13 cellular contexts compared by ENCODE assay signal in the genomic region with DNA sequence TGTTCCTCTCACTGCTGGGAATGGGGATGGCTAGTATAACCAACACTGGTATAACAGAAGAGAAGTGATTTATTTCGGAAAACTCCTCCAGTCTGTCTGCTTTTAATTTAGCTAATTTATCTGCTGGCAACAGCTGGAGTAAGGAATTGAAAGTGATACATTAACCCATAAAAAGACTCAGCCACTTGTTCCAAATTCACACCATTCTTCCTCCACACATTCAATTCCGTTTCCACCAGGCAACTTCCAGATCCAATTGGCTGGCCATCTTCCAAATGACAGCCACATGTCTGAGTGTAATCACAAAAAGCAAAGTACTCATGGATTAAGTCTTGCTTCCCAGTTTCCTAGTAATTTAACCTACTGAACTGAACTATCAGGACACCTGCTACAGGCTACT.
DNase-seq lines count a peak whose midpoint lies in the region; ATAC-seq and TF ChIP-seq lines count a peak whose summit lies in the region.
"Had no signal": no experiment of that assay in that cellular context is flagged by ENCODE, and none has a peak within 500 bp of the region (broad histone marks: within the 10 kb centered on the region; RNA-seq: fewer than 3 reads in every experiment).

No MANE protein-coding gene starts in this region.

- no peaks in the 10 kb centered on the region for H3K27me3 ChIP-seq in CD4-positive, alpha-beta T cell (ENCODE audit: control insufficient read depth, insufficient read depth, low read length)
- H3K27me3 ChIP-seq: BLaER1 had no signal

- POLR2A ChIA-PET in CD4-positive, alpha-beta T cell (lab: Charles Lee): no interaction called here

- intact Hi-C loops in CD4-positive, alpha-beta T cell (cut with DNase I, micrococcal nuclease): no loop called here

- no peak overlapping the region for H3K4me3 Mint-ChIP-seq in CD4-positive, alpha-beta T cell
- H3K4me3 Mint-ChIP-seq in T-helper 2 cell treated with Interferon-gamma antibody and Interleukin-4, amounts not matched to agents 5 μg/mL and 100 μg/mL, for 36 hours: no peak overlapping the region

- TF ChIP-seq CTCF in CD4-positive, alpha-beta T cell (IDR thresholded peaks at IDR 0.05): no peak

- no peaks in the 10 kb centered on the region for H3K9me3 Mint-ChIP-seq in CD4-positive, alpha-beta T cell
- H3K9me3 Mint-ChIP-seq in T-helper 2 cell treated with Interferon-gamma antibody and Interleukin-4, amounts not matched to agents 5 μg/mL and 100 μg/mL, for 36 hours: no peaks in the 10 kb centered on the region

- CTCF ChIA-PET in CD4-positive, alpha-beta T cell (lab: Charles Lee): no interaction called here

- no peaks in the 10 kb centered on the region for H3K4me1 Mint-ChIP-seq in CD4-positive, alpha-beta T cell (ENCODE audit: low read depth)
- no peaks in the 10 kb centered on the region for H3K4me1 Mint-ChIP-seq in T-helper 2 cell treated with Interferon-gamma antibody and Interleukin-4, amounts not matched to agents 5 μg/mL and 100 μg/mL, for 36 hours (ENCODE audit: low read depth)

- ATAC-seq in CD4-positive, alpha-beta T cell (ENCODE audit: poor library complexity): no peak
- ATAC-seq: HCT116, K562, PC-3 had no signal

- H3K9me3 ChIP-seq in CD4-positive, alpha-beta T cell (ENCODE audit: control insufficient read depth, low read length): no peaks in the 10 kb centered on the region
- H3K9me3 ChIP-seq: BLaER1 had no signal

- no peak overlapping the region for H3K27ac Mint-ChIP-seq in CD4-positive, alpha-beta T cell
- no peak overlapping the region for H3K27ac Mint-ChIP-seq in T-helper 2 cell treated with Interferon-gamma antibody and Interleukin-4, amounts not matched to agents 5 μg/mL and 100 μg/mL, for 36 hours

- H3K27me3 Mint-ChIP-seq in CD4-positive, alpha-beta T cell: peaks cover 10% of the 10 kb centered on the region
- H3K27me3 Mint-ChIP-seq in T-helper 2 cell treated with Interferon-gamma antibody and Interleukin-4, amounts not matched to agents 5 μg/mL and 100 μg/mL, for 36 hours (ENCODE audit: low read depth): no peaks in the 10 kb centered on the region

- no peak for TF ChIP-seq POLR2A in erythroblast (IDR thresholded peaks at IDR 0.05; ENCODE audit: low read length)

- DNase-seq in AG08395 (ENCODE audit: low spot score) (peak; percentile 25), EH (ENCODE audit: low read depth) (peak; percentile 11), NCI-H524 treated with DMSO at 0.1 percent for 48 hours (lab: John Stamatoyannopoulos, UW) (peak; percentile 3), fibroblast of peridontal ligament (ENCODE audit: extremely low read depth) (peak; percentile 26), erythroblast (lab: John Stamatoyannopoulos, UW) (no peak)
- DNase-seq in CD4-positive, alpha-beta T cell: no peak
- no peak for DNase-seq in T-helper 2 cell treated with Interferon-gamma antibody and Interleukin-4, amounts not matched to agents 5 μg/mL and 100 μg/mL, for 36 hours (ENCODE audit: low spot score)
- DNase-seq: NCI-H2107, PC-3 had no signal

- no peaks in the 10 kb centered on the region for H3K36me3 Mint-ChIP-seq in CD4-positive, alpha-beta T cell (ENCODE audit: low read depth)
- H3K36me3 Mint-ChIP-seq in T-helper 2 cell treated with Interferon-gamma antibody and Interleukin-4, amounts not matched to agents 5 μg/mL and 100 μg/mL, for 36 hours (ENCODE audit: low read depth): no peaks in the 10 kb centered on the region

- no peak overlapping the region for H3K27ac ChIP-seq in CD4-positive, alpha-beta T cell (ENCODE audit: low read depth, low read length)
- H3K27ac ChIP-seq: BLaER1, HL-60 had no signal

Comparison
In these comparisons a context has a peak if more than half of its experiments do, and no peak if none do; other contexts are left out.
1. DNase-seq: peak in AG08395 (single experiment), EH (single experiment), NCI-H524 treated with DMSO at 0.1 percent for 48 hours (single experiment) and fibroblast of peridontal ligament (single experiment); none in erythroblast (0 of 2), CD4-positive, alpha-beta T cell (0 of 10) and T-helper 2 cell treated with Interferon-gamma antibody and Interleukin-4, amounts not matched to agents 5 μg/mL and 100 μg/mL, for 36 hours (single experiment).